Comparison of ENCODE assay signal across 1 cellular context in the genomic region with DNA sequence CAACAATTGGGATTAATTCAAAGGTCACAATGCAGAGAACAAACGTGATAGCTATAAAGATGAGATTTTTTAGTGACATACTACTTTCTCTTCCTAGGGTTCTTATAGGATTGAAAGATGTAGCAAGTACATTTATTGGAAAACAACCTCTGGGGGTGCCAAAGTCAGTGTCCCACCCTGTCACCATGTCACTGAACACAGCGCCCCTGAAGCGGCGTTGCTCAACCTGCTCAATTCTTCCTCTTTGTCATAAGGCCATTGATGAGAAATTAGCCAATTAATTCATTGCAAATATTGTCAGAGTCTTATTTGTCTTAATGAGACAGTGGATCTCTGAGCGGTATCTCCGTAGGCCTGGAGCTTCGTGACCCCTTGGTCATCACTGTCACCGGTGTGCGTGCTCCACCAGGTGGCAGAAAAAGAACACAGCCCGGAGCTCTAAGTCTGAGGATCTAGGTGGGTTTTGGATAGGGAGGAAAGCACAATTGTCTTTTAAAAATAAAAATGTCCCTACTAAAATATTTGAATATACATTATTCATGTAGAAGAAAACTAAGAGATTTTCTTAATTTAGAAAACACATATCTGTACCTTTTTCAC.
TF ChIP-seq lines count a peak whose summit lies in the region.

No MANE protein-coding gene starts in this region.

TF ChIP-seq in HCT116, 20 proteins besides CTCF, POLR2A, EP300 and RAD21 (continued from another document):
- TF ChIP-seq TCF7L2 (IDR thresholded peaks at IDR 0.05; ENCODE audit: borderline replicate concordance, extremely low read depth, insufficient read depth, insufficient read length) = no peak
- TF ChIP-seq EZH2phosphoT487 (IDR thresholded peaks at IDR 0.05; ENCODE audit: borderline replicate concordance) = no peak
- TF ChIP-seq, protein P1, sequence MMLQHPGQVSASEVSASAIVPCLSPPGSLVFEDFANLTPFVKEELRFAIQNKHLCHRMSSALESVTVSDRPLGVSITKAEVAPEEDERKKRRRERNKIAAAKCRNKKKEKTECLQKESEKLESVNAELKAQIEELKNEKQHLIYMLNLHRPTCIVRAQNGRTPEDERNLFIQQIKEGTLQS (IDR thresholded peaks at IDR 0.05) = no peak
- TF ChIP-seq, protein P2, sequence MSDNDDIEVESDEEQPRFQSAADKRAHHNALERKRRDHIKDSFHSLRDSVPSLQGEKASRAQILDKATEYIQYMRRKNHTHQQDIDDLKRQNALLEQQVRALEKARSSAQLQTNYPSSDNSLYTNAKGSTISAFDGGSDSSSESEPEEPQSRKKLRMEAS (IDR thresholded peaks at IDR 0.05) = no peak
- TF ChIP-seq ZNF274 (IDR thresholded peaks at IDR 0.05; ENCODE audit: low read depth, low read length) = no peak
- TF ChIP-seq, protein P3, sequence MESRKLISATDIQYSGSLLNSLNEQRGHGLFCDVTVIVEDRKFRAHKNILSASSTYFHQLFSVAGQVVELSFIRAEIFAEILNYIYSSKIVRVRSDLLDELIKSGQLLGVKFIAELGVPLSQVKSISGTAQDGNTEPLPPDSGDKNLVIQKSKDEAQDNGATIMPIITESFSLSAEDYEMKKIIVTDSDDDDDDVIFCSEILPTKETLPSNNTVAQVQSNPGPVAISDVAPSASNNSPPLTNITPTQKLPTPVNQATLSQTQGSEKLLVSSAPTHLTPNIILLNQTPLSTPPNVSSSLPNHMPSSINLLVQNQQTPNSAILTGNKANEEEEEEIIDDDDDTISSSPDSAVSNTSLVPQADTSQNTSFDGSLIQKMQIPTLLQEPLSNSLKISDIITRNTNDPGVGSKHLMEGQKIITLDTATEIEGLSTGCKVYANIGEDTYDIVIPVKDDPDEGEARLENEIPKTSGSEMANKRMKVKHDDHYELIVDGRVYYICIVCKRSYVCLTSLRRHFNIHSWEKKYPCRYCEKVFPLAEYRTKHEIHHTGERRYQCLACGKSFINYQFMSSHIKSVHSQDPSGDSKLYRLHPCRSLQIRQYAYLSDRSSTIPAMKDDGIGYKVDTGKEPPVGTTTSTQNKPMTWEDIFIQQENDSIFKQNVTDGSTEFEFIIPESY (IDR thresholded peaks at IDR 0.05; ENCODE audit: extremely low read depth, insufficient replicate concordance, low read length) = no peak
- no peak for TF ChIP-seq SRF (IDR thresholded peaks at IDR 0.05; ENCODE audit: low read depth)
- TF ChIP-seq, protein P4, sequence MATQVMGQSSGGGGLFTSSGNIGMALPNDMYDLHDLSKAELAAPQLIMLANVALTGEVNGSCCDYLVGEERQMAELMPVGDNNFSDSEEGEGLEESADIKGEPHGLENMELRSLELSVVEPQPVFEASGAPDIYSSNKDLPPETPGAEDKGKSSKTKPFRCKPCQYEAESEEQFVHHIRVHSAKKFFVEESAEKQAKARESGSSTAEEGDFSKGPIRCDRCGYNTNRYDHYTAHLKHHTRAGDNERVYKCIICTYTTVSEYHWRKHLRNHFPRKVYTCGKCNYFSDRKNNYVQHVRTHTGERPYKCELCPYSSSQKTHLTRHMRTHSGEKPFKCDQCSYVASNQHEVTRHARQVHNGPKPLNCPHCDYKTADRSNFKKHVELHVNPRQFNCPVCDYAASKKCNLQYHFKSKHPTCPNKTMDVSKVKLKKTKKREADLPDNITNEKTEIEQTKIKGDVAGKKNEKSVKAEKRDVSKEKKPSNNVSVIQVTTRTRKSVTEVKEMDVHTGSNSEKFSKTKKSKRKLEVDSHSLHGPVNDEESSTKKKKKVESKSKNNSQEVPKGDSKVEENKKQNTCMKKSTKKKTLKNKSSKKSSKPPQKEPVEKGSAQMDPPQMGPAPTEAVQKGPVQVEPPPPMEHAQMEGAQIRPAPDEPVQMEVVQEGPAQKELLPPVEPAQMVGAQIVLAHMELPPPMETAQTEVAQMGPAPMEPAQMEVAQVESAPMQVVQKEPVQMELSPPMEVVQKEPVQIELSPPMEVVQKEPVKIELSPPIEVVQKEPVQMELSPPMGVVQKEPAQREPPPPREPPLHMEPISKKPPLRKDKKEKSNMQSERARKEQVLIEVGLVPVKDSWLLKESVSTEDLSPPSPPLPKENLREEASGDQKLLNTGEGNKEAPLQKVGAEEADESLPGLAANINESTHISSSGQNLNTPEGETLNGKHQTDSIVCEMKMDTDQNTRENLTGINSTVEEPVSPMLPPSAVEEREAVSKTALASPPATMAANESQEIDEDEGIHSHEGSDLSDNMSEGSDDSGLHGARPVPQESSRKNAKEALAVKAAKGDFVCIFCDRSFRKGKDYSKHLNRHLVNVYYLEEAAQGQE (IDR thresholded peaks at IDR 0.05; ENCODE audit: low read depth) = no peak
